8 cellular contexts compared by ENCODE assay signal in the genomic region with DNA sequence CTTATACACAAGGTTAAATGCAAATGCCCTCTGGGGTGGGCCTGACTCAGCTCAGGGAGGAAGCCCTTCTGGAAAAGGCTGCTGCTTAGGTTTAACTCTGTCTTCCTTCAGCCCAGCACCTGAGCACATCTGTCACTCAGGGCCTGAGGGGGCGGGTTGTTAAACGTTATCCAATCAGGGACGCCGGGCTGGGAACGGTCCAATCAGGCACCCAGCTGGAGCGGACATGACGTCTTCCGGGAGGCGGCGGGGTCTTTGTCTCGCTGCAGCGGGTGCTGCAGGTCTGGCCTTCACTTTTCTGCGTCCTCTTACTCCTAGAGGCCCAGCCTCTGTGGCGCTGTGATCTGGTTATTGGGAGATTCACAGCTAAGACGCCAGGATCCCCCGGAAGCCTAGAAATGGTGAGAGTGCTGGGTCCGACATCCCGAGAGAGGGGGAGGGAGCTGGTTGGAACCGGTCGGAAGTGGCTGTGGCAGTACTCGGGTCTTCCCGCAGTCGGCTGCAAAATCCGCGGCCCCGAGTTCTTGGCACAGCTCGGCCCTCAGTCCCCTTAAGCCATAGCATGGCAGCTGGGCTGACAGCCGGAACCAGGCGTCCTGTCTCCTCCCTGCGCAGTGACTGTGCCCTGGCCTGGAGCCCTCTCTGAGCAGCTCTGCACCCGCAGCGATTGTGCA.
DNase-seq lines count a peak whose midpoint lies in the region; ATAC-seq and TF ChIP-seq lines count a peak whose summit lies in the region.

Gene ZNF138, plus strand, starts transcription at position 258 of the 674 bp plus-strand sequence. Its CDS starts 141 bp downstream, at position 399.

- TF ChIP-seq CTCF in OCI-LY3 (IDR thresholded peaks at IDR 0.05; ENCODE audit: low read depth, low read length): no peak
- TF ChIP-seq CTCF in epithelial cell of esophagus (IDR thresholded peaks at IDR 0.05; ENCODE audit: insufficient read depth, low read depth, low read length, missing control alignments): no peak

- H3K27ac ChIP-seq in OCI-LY3 (ENCODE audit: low read length): peak within 1 kb of the TSS; percentile 76

- H3K4me3 ChIP-seq in OCI-LY3 (ENCODE audit: low read length): peak within 1 kb of the TSS; percentile 89
- peak within 1 kb of the TSS; percentile 91 for H3K4me3 ChIP-seq in epithelial cell of esophagus (ENCODE audit: low read length)

- peak within 1 kb of the TSS; percentile 76 for H3K9ac ChIP-seq in OCI-LY3 (ENCODE audit: low read length)

- peak within 1 kb of the TSS; percentile 49 for H2AFZ ChIP-seq in OCI-LY3 (ENCODE audit: low read depth, low read length)

- DNase-seq in DMS 273 treated with DMSO at 0.1 percent for 48 hours (lab: John Stamatoyannopoulos, UW) (peak; percentile 95), HuH-7.5 (ENCODE audit: low spot score) (peak; percentile 97), activated T-cell treated with anti-CD3 and anti-CD28 coated beads for 24 hours (ENCODE audit: low read depth) (peak; percentile 91), epithelial cell of esophagus (ENCODE audit: low read depth) (peak; percentile 96), middle frontal gyrus (ENCODE audit: extremely low spot score, low spot score) (peak; percentile 94)
- DNase-seq in stimulated activated CD8-positive, alpha-beta memory T cell treated with anti-CD3 and anti-CD28 coated beads, Interleukin-2, amount 100 ng/mL, for 1 hour (ENCODE audit: low read depth in 2 of 2): peak; percentile 82 to 86

- H4K20me1 ChIP-seq in OCI-LY3 (ENCODE audit: insufficient read depth, low read length): 0 out of 2 replicates have a peak, but pooled peaks cover 8% of the 10 kb centered on the region

- peaks cover 16% of the 10 kb centered on the region for H3K36me3 ChIP-seq in OCI-LY3 (replicated peaks; ENCODE audit: low read depth, low read length)

- H3K4me1 ChIP-seq in OCI-LY3 (ENCODE audit: low read length): peaks cover 26% of the 10 kb centered on the region

- peak; percentile 100 for ATAC-seq in GM21528 (IDR thresholded peaks at IDR 0.05; ENCODE audit: low FRiP score, unreplicated experiment)

- no peaks in the 10 kb centered on the region for H3K27me3 ChIP-seq in OCI-LY3 (ENCODE audit: low read depth, low read length)

- H3K4me2 ChIP-seq in OCI-LY3 (ENCODE audit: low read length): peak within 1 kb of the TSS; percentile 81

- H3K79me2 ChIP-seq in OCI-LY3 (ENCODE audit: low read length): peaks cover 47% of the 10 kb centered on the region

- no peaks in the 10 kb centered on the region for H3K9me3 ChIP-seq in OCI-LY3 (ENCODE audit: insufficient read depth, low read length)

Comparison
In these comparisons a context has a peak if more than half of its experiments do, and no peak if none do; other contexts are left out.
1. Peak in every context shown above with its lines: DNase-seq, ATAC-seq, H3K4me3 ChIP-seq and H3K27ac ChIP-seq.